16 cellular contexts compared by ENCODE assay signal in genomic region chr11:33861911-33862310, GRCh38. TPM values are rescaled to one million over a fixed set of nuclear protein-coding genes. Genes with fewer than 3 reads are reported as not detected.
DNase-seq lines count a peak whose midpoint lies in the region; ATAC-seq and TF ChIP-seq lines count a peak whose summit lies in the region.
"Had no signal": no experiment of that assay in that cellular context is flagged by ENCODE, and none has a peak within 500 bp of the region (broad histone marks: within the 10 kb centered on the region; RNA-seq: fewer than 3 reads in every experiment).

No MANE protein-coding gene starts in this region.

- H3K36me3 ChIP-seq in A673 (ENCODE audit: insufficient read depth, low read length, poor library complexity, severe bottlenecking) (peaks cover 13% of the 10 kb centered on the region), neuronal stem cell (replicated peaks in 1 of 2; ENCODE audit: control insufficient read depth in 2 of 2, insufficient read depth in 2 of 2, low read length in 2 of 2) (no peaks in the 10 kb centered on the region), stomach (peaks cover 0 to 8% (median 0%) of the 10 kb centered on the region in 4 donors)

- H2BK12ac ChIP-seq in neuronal stem cell (ENCODE audit: low read length): no peak overlapping the region

- H3K36me3 Mint-ChIP-seq in brain: no peaks in the 10 kb centered on the region
- H3K36me3 Mint-ChIP-seq in activated T-helper 17 cell treated with anti-CD3 and anti-CD28 coated beads, Interleukin-2, amount 50 U/mL, for 72 hours (ENCODE audit: low read depth): no peaks in the 10 kb centered on the region
- H3K36me3 Mint-ChIP-seq in stimulated activated effector memory CD8-positive, alpha-beta T cell treated with anti-CD3 and anti-CD28 coated beads, Interleukin-12 subunit alpha, Interleukin-12 subunit beta, amount 100 ng/mL, for 72 hours: peaks cover 5% of the 10 kb centered on the region
- H3K36me3 Mint-ChIP-seq: CD4-positive, CD25-positive, alpha-beta regulatory T cell; IgD-negative memory B cell had no signal

- no peak overlapping the region for H4K91ac ChIP-seq in neuronal stem cell (ENCODE audit: low read depth, low read length, poor library complexity)

- no peaks in the 10 kb centered on the region for H3K9me3 ChIP-seq in A673 (ENCODE audit: low read depth, low read length, poor library complexity, severe bottlenecking)
- H3K9me3 ChIP-seq in neuronal stem cell (replicated peaks in 1 of 2; ENCODE audit: control insufficient read depth in 2 of 2, insufficient read depth in 1 of 2, low read depth in 1 of 2, low read length in 2 of 2): no peaks in the 10 kb centered on the region
- no peaks in the 10 kb centered on the region for H3K9me3 ChIP-seq in stomach

- no peak overlapping the region for H3K4me2 ChIP-seq in neuronal stem cell (ENCODE audit: insufficient read depth, low read length, poor library complexity, severe bottlenecking)

- TF ChIP-seq CTCF in A673 (conservative IDR thresholded peaks at IDR 0.05; ENCODE audit: low read depth, low read length) (no peak), brain (conservative IDR thresholded peaks at IDR 0.05) (no peak), stomach (IDR thresholded peaks at IDR 0.05) (no peak)

- no peak overlapping the region for H3K23ac ChIP-seq in neuronal stem cell (ENCODE audit: low read depth, low read length, poor library complexity)

- H3K4me1 Mint-ChIP-seq in brain: peaks cover 44% of the 10 kb centered on the region
- H3K4me1 Mint-ChIP-seq in activated T-helper 17 cell treated with anti-CD3 and anti-CD28 coated beads, Interleukin-2, amount 50 U/mL, for 72 hours: no peaks in the 10 kb centered on the region
- no peaks in the 10 kb centered on the region for H3K4me1 Mint-ChIP-seq in stimulated activated effector memory CD8-positive, alpha-beta T cell treated with anti-CD3 and anti-CD28 coated beads, Interleukin-12 subunit alpha, Interleukin-12 subunit beta, amount 100 ng/mL, for 72 hours

- H3K14ac ChIP-seq in neuronal stem cell (ENCODE audit: low read length): no peak overlapping the region

- H3K4me3 Mint-ChIP-seq in brain: peak overlapping the region in 1 of 5 experiments; percentile 61
- H3K4me3 Mint-ChIP-seq in activated T-helper 17 cell treated with anti-CD3 and anti-CD28 coated beads, Interleukin-2, amount 50 U/mL, for 72 hours: no peak overlapping the region
- H3K4me3 Mint-ChIP-seq in stimulated activated effector memory CD8-positive, alpha-beta T cell treated with anti-CD3 and anti-CD28 coated beads, Interleukin-12 subunit alpha, Interleukin-12 subunit beta, amount 100 ng/mL, for 72 hours: no peak overlapping the region
- H3K4me3 Mint-ChIP-seq: CD4-positive, CD25-positive, alpha-beta regulatory T cell; IgD-negative memory B cell had no signal

- no peak for TF ChIP-seq EP300 in stomach (IDR thresholded peaks at IDR 0.05)

- CTCF ChIA-PET in A673 (lab: Charles Lee): interaction anchor here (7.9 kb wide), 1 partner anchor 108 kb away, joined by 53 read pairs; no protein-coding TSS in a partner anchor

- no peak overlapping the region for H2AK5ac ChIP-seq in neuronal stem cell (ENCODE audit: low read depth, low read length)

- ATAC-seq in activated T-helper 17 cell treated with anti-CD3 and anti-CD28 coated beads, Interleukin-2, amount 50 U/mL, for 72 hours (replicated peaks): no peak
- ATAC-seq in stimulated activated effector memory CD8-positive, alpha-beta T cell treated with anti-CD3 and anti-CD28 coated beads, Interleukin-12 subunit alpha, Interleukin-12 subunit beta, amount 100 ng/mL, for 72 hours: no peak
- ATAC-seq: Panc1 had no signal

- no peak overlapping the region for H4K8ac ChIP-seq in neuronal stem cell (ENCODE audit: low read depth, low read length)

- no peak overlapping the region for H2BK5ac ChIP-seq in neuronal stem cell (ENCODE audit: low read length)

- no peak overlapping the region for H2BK15ac ChIP-seq in neuronal stem cell (ENCODE audit: low read length)

- peak overlapping the region; percentile 36 for H3K9ac ChIP-seq in neuronal stem cell (ENCODE audit: low read depth, low read length, poor library complexity)

- no peak overlapping the region for H2AFZ ChIP-seq in neuronal stem cell (ENCODE audit: low read length)

- H3K27ac ChIP-seq in A673 (ENCODE audit: low read depth, low read length, poor library complexity, severe bottlenecking): peak overlapping the region; percentile 3
- H3K27ac ChIP-seq in neuronal stem cell (replicated peaks; ENCODE audit: low read length): no peak overlapping the region
- H3K27ac ChIP-seq in stomach: no peak overlapping the region

- H3K4me1 ChIP-seq in A673 (ENCODE audit: insufficient read depth, low read length, poor library complexity, severe bottlenecking) (peaks cover 57% of the 10 kb centered on the region), neuronal stem cell (ENCODE audit: control insufficient read depth in 2 of 2, insufficient read depth in 1 of 2, low read depth in 1 of 2, low read length in 2 of 2) (peaks cover 0 to 3% of the 10 kb centered on the region in 2 donors), stomach (peaks cover 0 to 4% (median 0%) of the 10 kb centered on the region in 4 donors)

- TF ChIP-seq POLR2A in stomach (IDR thresholded peaks at IDR 0.05): no peak

- H3K4ac ChIP-seq in neuronal stem cell (ENCODE audit: low read length): no peak overlapping the region

- H3K27ac Mint-ChIP-seq in brain: peak overlapping the region in 4 of 5 experiments; percentile 52 to 90 (median 75)
- no peak overlapping the region for H3K27ac Mint-ChIP-seq in activated T-helper 17 cell treated with anti-CD3 and anti-CD28 coated beads, Interleukin-2, amount 50 U/mL, for 72 hours
- no peak overlapping the region for H3K27ac Mint-ChIP-seq in stimulated activated effector memory CD8-positive, alpha-beta T cell treated with anti-CD3 and anti-CD28 coated beads, Interleukin-12 subunit alpha, Interleukin-12 subunit beta, amount 100 ng/mL, for 72 hours
- H3K27ac Mint-ChIP-seq: CD4-positive, CD25-positive, alpha-beta regulatory T cell had no signal

- no CpG with 5 or more reads among the region's 4 CpGs for WGBS in neuronal stem cell (ENCODE audit: extremely low coverage in 2 of 2, insufficient read length in 2 of 2, insufficient replicate concordance in 1 of 2), 2 donors
- WGBS in stomach, 5 donors: 71 to 88% (median 81%) methylated on average over 4 of the region's 4 CpGs

- no peak overlapping the region for H3K18ac ChIP-seq in neuronal stem cell (ENCODE audit: low read length)

- no peak for DNase-seq in A673 (ENCODE audit: low spot score)
- DNase-seq in M059J (ENCODE audit: low read depth): peak; percentile 18
- no peak for DNase-seq in neuronal stem cell (ENCODE audit: low spot score)
- no peak for DNase-seq in stomach
- no peak for DNase-seq in stimulated activated effector memory CD8-positive, alpha-beta T cell treated with anti-CD3 and anti-CD28 coated beads, Interleukin-12 subunit alpha, Interleukin-12 subunit beta, amount 100 ng/mL, for 72 hours (ENCODE audit: low spot score in 2 of 2)
- DNase-seq: 8988T; CD4-positive, CD25-positive, alpha-beta regulatory T cell; COR-L47; DMS79; Karpas-422; NCI-H1694; NCI-H748 treated with DMSO at 0.1 percent for 48 hours had no signal

- BruUV-seq in A673 (replicated peaks; lab: Mats Ljungman, UMichigan): no TSS peak

- no peaks in the 10 kb centered on the region for H3K27me3 ChIP-seq in A673 (replicated peaks; ENCODE audit: insufficient read depth, low read depth, low read length, poor library complexity)
- H3K27me3 ChIP-seq in neuronal stem cell (ENCODE audit: control insufficient read depth in 3 of 3, insufficient read depth in 3 of 3, low read depth in 1 of 3, low read length in 3 of 3): peaks cover 0 to 90% (median 2%) of the 10 kb centered on the region in 3 experiments
- H3K27me3 ChIP-seq in stomach: peaks cover 0 to 29% (median 0%) of the 10 kb centered on the region in 3 donors

- peaks cover 21% of the 10 kb centered on the region for H3K27me3 Mint-ChIP-seq in brain
- H3K27me3 Mint-ChIP-seq in activated T-helper 17 cell treated with anti-CD3 and anti-CD28 coated beads, Interleukin-2, amount 50 U/mL, for 72 hours: peaks cover 49% of the 10 kb centered on the region

- H3K79me1 ChIP-seq in neuronal stem cell (ENCODE audit: low read depth, low read length): no peaks in the 10 kb centered on the region

- H3K4me3 ChIP-seq in A673 (ENCODE audit: low read depth, low read length, poor library complexity, severe bottlenecking) (no peak overlapping the region), neuronal stem cell (ENCODE audit: low read length in 2 of 2) (no peak overlapping the region), stomach (no peak overlapping the region)

- H2BK120ac ChIP-seq in neuronal stem cell (ENCODE audit: low read depth, low read length): no peak overlapping the region

- POLR2A ChIA-PET in A673 (lab: Charles Lee; ENCODE audit: low non-redundant PET): no interaction called here

- no peaks in the 10 kb centered on the region for H3K9me3 Mint-ChIP-seq in brain
- H3K9me3 Mint-ChIP-seq in activated T-helper 17 cell treated with anti-CD3 and anti-CD28 coated beads, Interleukin-2, amount 50 U/mL, for 72 hours: no peaks in the 10 kb centered on the region
- no peaks in the 10 kb centered on the region for H3K9me3 Mint-ChIP-seq in stimulated activated effector memory CD8-positive, alpha-beta T cell treated with anti-CD3 and anti-CD28 coated beads, Interleukin-12 subunit alpha, Interleukin-12 subunit beta, amount 100 ng/mL, for 72 hours
- H3K9me3 Mint-ChIP-seq: IgD-negative memory B cell had no signal

- intact Hi-C loops in A673 (cut with micrococcal nuclease; ENCODE audit: unreplicated experiment) (no loop called here), stomach (cut with DNase I; ENCODE audit: low total_unique reads) (no loop called here)

RNA-seq across cellular contexts. Expression of gene LMO2, which starts 30.0 kb away (rescaled TPM):
- total RNA-seq in A673 (2021) (39.0 and 46.7 TPM in 2 replicates), stomach (10 to 100 TPM in 3 of 5 donors, 1 to 10 TPM in 1, not detected in 1; 9.6 to 54.7 (median 12.3) TPM)
- 0.54 and 0.84 TPM in 2 replicates for total RNA-seq in M059J (2014; rRNA removed; shearing (Covaris generic))
- polyA plus RNA-seq in brain (ENCODE audit: insufficient read depth, low read depth, low replicate concordance) (33.3 TPM), stomach (10 to 100 TPM in 2 of 3 donors, 1 to 10 TPM in 1; 9.1 to 12.7 (median 11.5) TPM)
- 1.9 TPM for polyA plus RNA-seq in neuronal stem cell (2013, experiment 1 of 2)
- polyA plus RNA-seq in neuronal stem cell (2013, experiment 2 of 2): 1.8 TPM
- total RNA-seq in activated T-helper 17 cell treated with anti-CD3 and anti-CD28 coated beads, Interleukin-2, amount 50 U/mL, for 72 hours: not detected

Comparison
In these comparisons a context has a peak if more than half of its experiments do, and no peak if none do; other contexts are left out.
1. H3K27ac Mint-ChIP-seq: peak in brain (4 of 5); none in activated T-helper 17 cell treated with anti-CD3 and anti-CD28 coated beads, Interleukin-2, amount 50 U/mL, for 72 hours (single experiment) and stimulated activated effector memory CD8-positive, alpha-beta T cell treated with anti-CD3 and anti-CD28 coated beads, Interleukin-12 subunit alpha, Interleukin-12 subunit beta, amount 100 ng/mL, for 72 hours (single experiment).